Comparison of ENCODE assay signal across 9 cellular contexts in genomic region chr1:234154320-234155251, GRCh38.
DNase-seq lines count a peak whose midpoint lies in the region; ATAC-seq and TF ChIP-seq lines count a peak whose summit lies in the region.
"Had no signal": no experiment of that assay in that cellular context is flagged by ENCODE, and none has a peak within 500 bp of the region (broad histone marks: within the 10 kb centered on the region; RNA-seq: fewer than 3 reads in every experiment).

No MANE protein-coding gene starts in this region.

- peaks cover 9% of the 10 kb centered on the region for H3K27me3 Mint-ChIP-seq in type B pancreatic cell

- no peaks in the 10 kb centered on the region for H3K4me1 Mint-ChIP-seq in type B pancreatic cell (ENCODE audit: unreplicated experiment)

- no peak overlapping the region for H3K4me3 ChIP-seq in body of pancreas
- no peak overlapping the region for H3K4me3 ChIP-seq in kidney epithelial cell (ENCODE audit: low read depth, low read length)

- no peak overlapping the region for H3K27ac ChIP-seq in body of pancreas

- DNase-seq in stimulated activated CD4-positive, alpha-beta T cell treated with anti-CD3 and anti-CD28 coated beads, Interleukin-15, amount 100 ng/mL, for 24 hours, result peak; percentile 11
- DNase-seq in stimulated activated CD4-positive, alpha-beta T cell treated with anti-CD3 and anti-CD28 coated beads, Interleukin-1b, Interleukin-23, amount 100 ng/mL, for 48 hours, result no peak
- DNase-seq in HT-29 (ENCODE audit: low spot score) (peak; percentile 63), NCI-H748 treated with DMSO at 0.1 percent for 48 hours (lab: John Stamatoyannopoulos, UW) (peak; percentile 31), body of pancreas (peak in 3 of 4 donors; percentile 13 to 34 (median 31)), kidney epithelial cell (ENCODE audit: low read depth) (peak; percentile 50), type B pancreatic cell (ENCODE audit: extremely low spot score, unreplicated experiment) (no peak), T-helper 9 cell (no peak)

- ATAC-seq in body of pancreas, result no peak

- H3K9me3 ChIP-seq in body of pancreas, result no peaks in the 10 kb centered on the region

- peak; percentile 48 to 83 (median 68) for TF ChIP-seq CTCF in body of pancreas (IDR thresholded peaks at IDR 0.05)
- TF ChIP-seq CTCF in kidney epithelial cell (IDR thresholded peaks at IDR 0.05; ENCODE audit: insufficient read depth, low read length, poor library complexity, severe bottlenecking), result peak; percentile 73
- peak; percentile 82 for TF ChIP-seq CTCF in type B pancreatic cell (conservative IDR thresholded peaks at IDR 0.05)

- H3K36me3 Mint-ChIP-seq in type B pancreatic cell, result no peaks in the 10 kb centered on the region

- H3K9me3 Mint-ChIP-seq in type B pancreatic cell, result no peaks in the 10 kb centered on the region
- H3K9me3 Mint-ChIP-seq: dendritic cell treated with granulocyte-macrophage colony-stimulating factor and Interleukin-4, amounts not matched to agents 40 ng/mL and 50 ng/mL, for 4 days had no signal

- intact Hi-C loops in body of pancreas (cut with DNase I), result loop anchor here (10.0 kb wide), 1 partner anchor 160 kb away; no protein-coding TSS in a partner anchor

- no peaks in the 10 kb centered on the region for H3K4me1 ChIP-seq in body of pancreas

- H3K27me3 ChIP-seq in body of pancreas (no peaks in the 10 kb centered on the region), kidney epithelial cell (ENCODE audit: control insufficient read depth, insufficient read depth, low read length) (no peaks in the 10 kb centered on the region)

- no peak for TF ChIP-seq POLR2A in body of pancreas (IDR thresholded peaks at IDR 0.05)

- WGBS in body of pancreas, 2 donors, result 34 to 35% methylated on average over 7 of the region's 7 CpGs

- no peak overlapping the region for H3K4me3 Mint-ChIP-seq in type B pancreatic cell
- H3K4me3 Mint-ChIP-seq: dendritic cell treated with granulocyte-macrophage colony-stimulating factor and Interleukin-4, amounts not matched to agents 40 ng/mL and 50 ng/mL, for 4 days had no signal

- no peaks in the 10 kb centered on the region for H3K36me3 ChIP-seq in body of pancreas (replicated peaks in 1 of 2; ENCODE audit: insufficient read depth in 1 of 2, low read depth in 2 of 2)
- no peaks in the 10 kb centered on the region for H3K36me3 ChIP-seq in kidney epithelial cell (ENCODE audit: control insufficient read depth, insufficient read depth, low read length)

- H3K27ac Mint-ChIP-seq in type B pancreatic cell, result no peak overlapping the region
- H3K27ac Mint-ChIP-seq: dendritic cell treated with granulocyte-macrophage colony-stimulating factor and Interleukin-4, amounts not matched to agents 40 ng/mL and 50 ng/mL, for 4 days had no signal

Comparison
In these comparisons a context has a peak if more than half of its experiments do, and no peak if none do; other contexts are left out.
1. DNase-seq: peak in stimulated activated CD4-positive, alpha-beta T cell treated with anti-CD3 and anti-CD28 coated beads, Interleukin-15, amount 100 ng/mL, for 24 hours (single experiment), HT-29 (single experiment), NCI-H748 treated with DMSO at 0.1 percent for 48 hours (single experiment), body of pancreas (3 of 4) and kidney epithelial cell (single experiment); none in stimulated activated CD4-positive, alpha-beta T cell treated with anti-CD3 and anti-CD28 coated beads, Interleukin-1b, Interleukin-23, amount 100 ng/mL, for 48 hours (single experiment), type B pancreatic cell (single experiment) and T-helper 9 cell (single experiment).
2. Peak in every context shown above with its lines, with median percentiles within 50 percentile points of each other: CTCF ChIP-seq.